Comparison of ENCODE assay signal across 7 cellular contexts in genomic region chr11:118916842-118917388, GRCh38. TPM values are rescaled to one million over a fixed set of nuclear protein-coding genes. Genes with fewer than 3 reads are reported as not detected.
A peak's percentile ranks its signal among the peaks of the same experiment; 100 is the strongest.
DNase-seq lines count a peak whose midpoint lies in the region; ATAC-seq and TF ChIP-seq lines count a peak whose summit lies in the region.

No MANE protein-coding gene starts in this region.

- no peaks in the 10 kb centered on the region for H3K36me3 ChIP-seq in IMR-90 (ENCODE audit: control insufficient read depth, insufficient read depth, low read length)
- no peaks in the 10 kb centered on the region for H3K36me3 ChIP-seq in adrenal gland (replicated peaks in 1 of 2)

- no peak for TF ChIP-seq CTCF in IMR-90 (conservative IDR thresholded peaks at IDR 0.05; ENCODE audit: low read depth, low read length)
- TF ChIP-seq CTCF in adrenal gland (IDR thresholded peaks at IDR 0.05) = no peak

- POLR2A ChIA-PET in IMR-90 (lab: Charles Lee; ENCODE audit: unreplicated experiment) = no interaction called here

- H3K4me1 ChIP-seq in IMR-90 (ENCODE audit: control insufficient read depth, insufficient read depth, low read length) (peaks cover 71% of the 10 kb centered on the region), adrenal gland (replicated peaks in 1 of 2) (peaks cover 97 to 98% of the 10 kb centered on the region in 2 donors)

- TF ChIP-seq RAD21 in IMR-90 (IDR thresholded peaks at IDR 0.05; ENCODE audit: low read length) = no peak

- H2BK20ac ChIP-seq in IMR-90 (ENCODE audit: low read depth, low read length) = 0 out of 2 replicates have a peak overlapping the region, but pooled peaks have one; percentile 4

- peak overlapping the region; percentile 42 for H4K91ac ChIP-seq in IMR-90 (ENCODE audit: insufficient read depth, low read depth, low read length)

- peaks cover 13 to 79% of the 10 kb centered on the region in 2 experiments; a peak in 3 of 4 replicates for H3K79me1 ChIP-seq in IMR-90 (ENCODE audit: low read depth in 1 of 2, low read length in 2 of 2)

- H4K8ac ChIP-seq in IMR-90 (ENCODE audit: low read depth in 2 of 2, low read length in 2 of 2) = peak overlapping the region; percentile 57 to 78

- peak overlapping the region; percentile 82 for H3K14ac ChIP-seq in IMR-90 (replicated peaks; ENCODE audit: low read depth, low read length)

- peak overlapping the region; percentile 64 for H3K23ac ChIP-seq in IMR-90 (ENCODE audit: low read depth, low read length)

- H3K27ac ChIP-seq in IMR-90 (ENCODE audit: insufficient read depth, low read length) = peak overlapping the region; percentile 91
- peak overlapping the region; percentile 87 to 98 (median 92) for H3K27ac ChIP-seq in adrenal gland
- peak overlapping the region; percentile 78 for H3K27ac ChIP-seq in substantia nigra (ENCODE audit: low read depth, low read length, poor library complexity, severe bottlenecking)

- H2BK5ac ChIP-seq in IMR-90 (ENCODE audit: low read depth, low read length, poor library complexity, severe bottlenecking) = peak overlapping the region; percentile 96

- ATAC-seq in IMR-90 (ENCODE audit: low read depth) = peak; percentile 13

- peak overlapping the region; percentile 65 for H2BK120ac ChIP-seq in IMR-90 (ENCODE audit: low read depth, low read length)

- dilution Hi-C loops in IMR-90 (cut with HindIII; ENCODE audit: low sequenced_read_pairs, unreplicated experiment) = no loop called here

- peak overlapping the region; percentile 73 for H4K5ac ChIP-seq in IMR-90 (ENCODE audit: low read depth, low read length)

- BruUV-seq in IMR-90 (replicated peaks; lab: Mats Ljungman, UMichigan) = no TSS peak

- TF ChIP-seq POLR2A in IMR-90 (IDR thresholded peaks at IDR 0.05; ENCODE audit: low read depth, low read length) (no peak; the same call in 1 of the 2 replicates), adrenal gland (IDR thresholded peaks at IDR 0.05) (peak in 1 of 2 donors; percentile 40)

- peak overlapping the region; percentile 82 for H2AK9ac ChIP-seq in IMR-90 (replicated peaks; ENCODE audit: low read depth, low read length, poor library complexity)

- CTCF ChIA-PET in IMR-90 (lab: Yijun Ruan, JAX) = interaction anchor here (1.3 kb wide), 1 partner anchor 13 kb away, joined by 3 read pairs; no protein-coding TSS in a partner anchor

- peak overlapping the region; percentile 57 for H3K4me2 ChIP-seq in IMR-90 (ENCODE audit: low read depth, low read length)

- in situ Hi-C loops in IMR-90 (cut with MboI; ENCODE audit: low sequenced_read_pairs) (no loop called here), KBM-7 (cut with MboI; ENCODE audit: low pct_unique_long_range_greater_than_20kb, low sequenced_read_pairs) (no loop called here)

- H4K20me1 ChIP-seq in IMR-90 (ENCODE audit: insufficient read depth, low read length) = peaks cover 51% of the 10 kb centered on the region

- H3K9me3 ChIP-seq in IMR-90 (ENCODE audit: control insufficient read depth, insufficient read depth, low read length) (no peaks in the 10 kb centered on the region), adrenal gland (replicated peaks in 1 of 3) (no peaks in the 10 kb centered on the region), iPS-18c (ENCODE audit: control insufficient read depth, insufficient read depth, low read length) (no peaks in the 10 kb centered on the region)

- peaks cover 10% of the 10 kb centered on the region; the same call in 1 of the 2 replicates for H3K9me1 ChIP-seq in IMR-90 (ENCODE audit: insufficient read depth, low read length)

- H3K56ac ChIP-seq in IMR-90 (ENCODE audit: extremely low read depth, insufficient read depth, low read length) = peak overlapping the region; percentile 72

- no peak overlapping the region for H2AFZ ChIP-seq in IMR-90 (replicated peaks; ENCODE audit: low read length, poor library complexity)

- H3K4me3 ChIP-seq in IMR-90 (ENCODE audit: insufficient read depth, low read depth, low read length) = no peak overlapping the region
- peak overlapping the region in 1 of 4 donors; percentile 6 for H3K4me3 ChIP-seq in adrenal gland
- peak overlapping the region; percentile 28; the same call in 1 of the 2 replicates for H3K4me3 ChIP-seq in iPS-18c (ENCODE audit: insufficient read depth, low read depth, low read length)

- H3K4ac ChIP-seq in IMR-90 (ENCODE audit: low read depth, low read length) = peak overlapping the region; percentile 94

- H3K9ac ChIP-seq in IMR-90 (ENCODE audit: low read depth, low read length) = peak overlapping the region; percentile 58

- H3K18ac ChIP-seq in IMR-90 (ENCODE audit: low read depth, low read length) = peak overlapping the region; percentile 38

- intact Hi-C loops in IMR-90 (cut with micrococcal nuclease) = no loop called here
- intact Hi-C loops in adrenal gland (cut with DNase I) = no loop called here

- no peak overlapping the region for H2BK15ac ChIP-seq in IMR-90 (ENCODE audit: low read depth, low read length)

- peak overlapping the region; percentile 74 for H2AK5ac ChIP-seq in IMR-90 (ENCODE audit: low read depth, low read length)

- DNase-seq in IMR-90 = peak; percentile 75
- DNase-seq in adrenal gland = peak; percentile 51 to 89 (median 81)
- DNase-seq in substantia nigra (lab: John Stamatoyannopoulos, UW) = no peak
- no peak for DNase-seq in NCI-H774 (lab: John Stamatoyannopoulos, UW)
- no peak for DNase-seq in mesenteric fat pad (ENCODE audit: low spot score)
- no peak for DNase-seq in KBM-7

- WGBS in IMR-90 (ENCODE audit: extremely low coverage in 2 of 2, insufficient read length in 1 of 2), 2 experiments = no CpG with 5 or more reads among the region's 8 CpGs
- WGBS in adrenal gland, 4 donors = 16 to 23% (median 19%) methylated on average over 7 to 8 of the region's 8 CpGs

- H3K27me3 ChIP-seq in IMR-90 (ENCODE audit: control insufficient read depth, insufficient read depth, low read length) (no peaks in the 10 kb centered on the region), adrenal gland (no peaks in the 10 kb centered on the region)

TF ChIP-seq in IMR-90, 13 proteins besides CTCF, POLR2A, EP300 and RAD21:
- no peak for TF ChIP-seq RCOR1 (IDR thresholded peaks at IDR 0.05; ENCODE audit: insufficient replicate concordance, low read length)
- peak; percentile 56; the same call in 1 of the 2 replicates for TF ChIP-seq MAZ (IDR thresholded peaks at IDR 0.05; ENCODE audit: borderline replicate concordance, low read depth, low read length)

RNA-seq across cellular contexts. Expression of gene BCL9L, which starts 8.8 kb away (rescaled TPM):
- total RNA-seq in IMR-90 (2012; rRNA removed) = 1.7 and 2.3 TPM in 2 replicates
- 17.0 and 21.5 TPM in 2 replicates for polyA plus RNA-seq in IMR-90 (2012; rRNA removed)
- 11.8 and 20.1 TPM in 2 replicates for polyA plus RNA-seq in IMR-90 (2012; cell fraction: cytosol; rRNA removed)
- polyA plus RNA-seq in IMR-90 (2012; cell fraction: nucleus; rRNA removed; ENCODE audit: low replicate concordance) = 30.5 and 55.8 TPM in 2 replicates
- 100 to 1,000 TPM in 2 of 8 donors, 10 to 100 TPM in 6; 32.2 to 108 (median 60.5) TPM for total RNA-seq in adrenal gland
- 10 to 100 TPM in 2 of 3 donors, 1 to 10 TPM in 1; 7.8 to 47.7 (median 18.3) TPM for polyA plus RNA-seq in adrenal gland
- 86.4 TPM for total RNA-seq in mesenteric fat pad

RNA-seq across cellular contexts. Expression of gene CXCR5, which starts 33.2 kb away (rescaled TPM):
- total RNA-seq in IMR-90 (2012; rRNA removed) = not detected in 2 replicates
- not detected in 2 replicates for polyA plus RNA-seq in IMR-90 (2012; rRNA removed)
- polyA plus RNA-seq in IMR-90 (2012; cell fraction: cytosol; rRNA removed) = not detected in 2 replicates
- 0.02 TPM in 1 of 2 replicates, not detected in the other for polyA plus RNA-seq in IMR-90 (2012; cell fraction: nucleus; rRNA removed; ENCODE audit: low replicate concordance)
- under 1 TPM in 3 of 8 donors, not detected in 5; 0.04 to 0.11 (median 0.10) TPM for total RNA-seq in adrenal gland
- under 1 TPM in 2 of 3 donors, not detected in 1; 0.24 to 0.27 TPM for polyA plus RNA-seq in adrenal gland
- not detected for total RNA-seq in mesenteric fat pad

RNA-seq across cellular contexts. Expression of gene UPK2, which starts 39.2 kb away (rescaled TPM):
- total RNA-seq in IMR-90 (2012; rRNA removed) (not detected in 2 replicates), adrenal gland (not detected), mesenteric fat pad (not detected)
- polyA plus RNA-seq in IMR-90 (2012; rRNA removed) (0.26 and 0.39 TPM in 2 replicates), adrenal gland (1 to 10 TPM in 1 of 3 donors, under 1 TPM in 1, not detected in 1; 0.64 to 1.0 TPM)
- 0.47 TPM in 1 of 2 replicates, not detected in the other for polyA plus RNA-seq in IMR-90 (2012; cell fraction: cytosol; rRNA removed)
- polyA plus RNA-seq in IMR-90 (2012; cell fraction: nucleus; rRNA removed; ENCODE audit: low replicate concordance) = 0.24 and 0.25 TPM in 2 replicates

RNA-seq across cellular contexts. Expression of gene FOXR1, which starts 54.6 kb away (rescaled TPM):
- total RNA-seq in IMR-90 (2012; rRNA removed) (not detected in 2 replicates), adrenal gland (not detected), mesenteric fat pad (not detected)
- polyA plus RNA-seq in IMR-90 (2012; rRNA removed) (not detected in 2 replicates), adrenal gland (not detected)
- polyA plus RNA-seq in IMR-90 (2012; cell fraction: cytosol; rRNA removed) = not detected in 2 replicates
- polyA plus RNA-seq in IMR-90 (2012; cell fraction: nucleus; rRNA removed; ENCODE audit: low replicate concordance) = not detected in 2 replicates

Comparison
In these comparisons a context has a peak if more than half of its experiments do, and no peak if none do; other contexts are left out.
1. DNase-seq: peak in IMR-90 (single experiment) and adrenal gland (7 of 7); none in substantia nigra (0 of 49), NCI-H774 (single experiment), mesenteric fat pad (single experiment) and KBM-7 (single experiment).
2. Peak in every context shown above with its lines, with median percentiles within 50 percentile points of each other: H3K27ac ChIP-seq.